Comparison of ENCODE assay signal across 12 cellular contexts in genomic region chr1:153734380-153735089, GRCh38. TPM values are rescaled to one million over a fixed set of nuclear protein-coding genes. Genes with fewer than 3 reads are reported as not detected.
A peak's percentile ranks its signal among the peaks of the same experiment; 100 is the strongest.
DNase-seq lines count a peak whose midpoint lies in the region; ATAC-seq and TF ChIP-seq lines count a peak whose summit lies in the region.
"Had no signal": no experiment of that assay in that cellular context is flagged by ENCODE, and none has a peak within 500 bp of the region (broad histone marks: within the 10 kb centered on the region; RNA-seq: fewer than 3 reads in every experiment).

No MANE protein-coding gene starts in this region.

- no peaks in the 10 kb centered on the region for H4K20me1 ChIP-seq in PC-3 (ENCODE audit: low read length)

- H3K4me2 ChIP-seq in PC-3 (ENCODE audit: low read length) = no peak overlapping the region
- H3K4me2 ChIP-seq: PC-9 had no signal

- BruUV-seq in PC-3 (replicated peaks; lab: Mats Ljungman, UMichigan) = no TSS peak

- no peaks in the 10 kb centered on the region for H3K9me3 ChIP-seq in PC-3 (ENCODE audit: low read length)
- H3K9me3 ChIP-seq in lung (ENCODE audit: control insufficient read depth in 2 of 2, insufficient read depth in 1 of 2, low read length in 1 of 2) = no peaks in the 10 kb centered on the region
- no peaks in the 10 kb centered on the region for H3K9me3 ChIP-seq in upper lobe of left lung
- H3K9me3 ChIP-seq: uterus had no signal

- peak in 1 of 4 donors; percentile 31 for TF ChIP-seq EP300 in upper lobe of left lung (IDR thresholded peaks at IDR 0.05)

- ATAC-seq in Right ventricle myocardium superior (ENCODE audit: poor library complexity) (peak; percentile 16), left cardiac atrium (no peak), PC-3 (no peak), lung (ENCODE audit: insufficient read depth, low FRiP score) (peak; percentile 23), upper lobe of left lung (ENCODE audit: low FRiP score in 2 of 2) (peak in 1 of 2 donors; percentile 56), GM21737 (IDR thresholded peaks at IDR 0.05; ENCODE audit: unreplicated experiment) (no peak)
- ATAC-seq: sciatic nerve had no signal

- intact Hi-C loops in Right ventricle myocardium superior (cut with DNase I) (no loop called here), left cardiac atrium (cut with DNase I) (loop anchor here in 1 of 2 donors (5.0 kb wide), 1 partner anchor 47 kb away; no protein-coding TSS in a partner anchor), PC-3 (cut with micrococcal nuclease) (loop anchor here (2.0 kb wide), 1 partner anchor 56 kb away; the partner anchor contains the start of gene NPR1)

- no peaks in the 10 kb centered on the region for H3K27me3 ChIP-seq in PC-3 (ENCODE audit: low read length)
- no peaks in the 10 kb centered on the region for H3K27me3 ChIP-seq in lung (ENCODE audit: control insufficient read depth, insufficient read depth)
- H3K27me3 ChIP-seq in upper lobe of left lung = no peaks in the 10 kb centered on the region
- H3K27me3 ChIP-seq: uterus had no signal

- no peak overlapping the region for H3K9ac ChIP-seq in PC-3 (ENCODE audit: low read length)

- POLR2A ChIA-PET in PC-3 (lab: Charles Lee; ENCODE audit: unreplicated experiment) = interaction anchor here (1.1 kb wide), 1 partner anchor 9 kb away, joined by 4 read pairs; no protein-coding TSS in a partner anchor

- H3K27ac ChIP-seq in PC-3 (ENCODE audit: low read length) (peak overlapping the region; percentile 91), lung (ENCODE audit: low read depth in 1 of 2, low read length in 1 of 2) (peak overlapping the region in 1 of 2 donors; percentile 86), upper lobe of left lung (peak overlapping the region; percentile 52 to 81 (median 57))
- H3K27ac ChIP-seq: PC-9, uterus had no signal

- no peak for TF ChIP-seq CTCF in PC-3 (conservative IDR thresholded peaks at IDR 0.05; ENCODE audit: low read depth, low read length)
- TF ChIP-seq CTCF in lung (IDR thresholded peaks at IDR 0.05; ENCODE audit: control extremely low read depth, extremely low read depth) = no peak
- TF ChIP-seq CTCF in upper lobe of left lung (IDR thresholded peaks at IDR 0.05) = no peak

- DNase-seq in Right ventricle myocardium superior (no peak), left cardiac atrium (no peak), PC-3 (no peak), lung (ENCODE audit: low spot score) (no peak), upper lobe of left lung (peak in 1 of 2 donors; percentile 45), kidney glomerular epithelial cell (lab: John Stamatoyannopoulos, UW) (no peak)
- no peak for DNase-seq in activated CD8-positive, alpha-beta memory T cell treated with anti-CD3 and anti-CD28 coated beads, Interleukin-2, amount 50 U/mL, for 4 hours
- DNase-seq: glutamatergic neuron, PC-9, uterus had no signal

- CTCF ChIA-PET in PC-3 (lab: Charles Lee) = interaction anchor here (1.5 kb wide), 1 partner anchor 63 kb away, joined by 3 read pairs; no protein-coding TSS in a partner anchor

- H3K79me2 ChIP-seq in PC-3 (ENCODE audit: low read length) = peaks cover 56% of the 10 kb centered on the region

- no peaks in the 10 kb centered on the region for H3K9me2 ChIP-seq in PC-3 (replicated peaks; ENCODE audit: low read length)

- no peak for TF ChIP-seq POLR2A in upper lobe of left lung (IDR thresholded peaks at IDR 0.05)

- H2AFZ ChIP-seq in PC-3 (ENCODE audit: low read length) = no peak overlapping the region
- H2AFZ ChIP-seq: PC-9 had no signal

- no peak overlapping the region for H3K4me3 ChIP-seq in PC-3 (ENCODE audit: low read length)
- H3K4me3 ChIP-seq in lung = no peak overlapping the region
- H3K4me3 ChIP-seq in upper lobe of left lung = no peak overlapping the region
- H3K4me3 ChIP-seq: PC-9, uterus had no signal

- WGBS in lung, 2 donors = 48 to 59% methylated on average over 3 of the region's 3 CpGs
- 41 to 44% methylated on average over 3 of the region's 3 CpGs for WGBS in upper lobe of left lung, 2 donors

- H3K36me3 ChIP-seq in PC-3 (ENCODE audit: low read depth, low read length) (no peaks in the 10 kb centered on the region; the same call in 1 of the 2 replicates), lung (ENCODE audit: control insufficient read depth in 2 of 2, insufficient read depth in 2 of 2, low read length in 2 of 2) (peaks cover 0 to 3% of the 10 kb centered on the region in 2 donors), upper lobe of left lung (peaks cover 0 to 9% (median 4%) of the 10 kb centered on the region in 4 donors)
- H3K36me3 ChIP-seq: uterus had no signal

- no peaks in the 10 kb centered on the region for H3F3A ChIP-seq in PC-3 (ENCODE audit: low read length, unreplicated experiment)

- H3K4me1 ChIP-seq in PC-3 (ENCODE audit: insufficient read depth, low read length) (peaks cover 40% of the 10 kb centered on the region), lung (ENCODE audit: control insufficient read depth in 2 of 2, insufficient read depth in 2 of 2, low read length in 2 of 2) (peaks cover 3 to 8% of the 10 kb centered on the region in 2 donors), upper lobe of left lung (peaks cover 18 to 39% (median 38%) of the 10 kb centered on the region in 4 donors)

RNA-seq across cellular contexts. Expression of gene INTS3, which starts 6.7 kb away (rescaled TPM):
- total RNA-seq in Right ventricle myocardium superior = 31.8 TPM
- 10 to 100 TPM; 28.2 to 34.1 TPM for total RNA-seq in left cardiac atrium
- 46.5 and 57.4 TPM in 2 replicates for total RNA-seq in PC-3 (2014; rRNA removed)
- 10 to 100 TPM; 63.5 to 70.4 TPM for total RNA-seq in lung
- 10 to 100 TPM; 31.3 to 38.6 TPM for polyA plus RNA-seq in lung
- 100 to 1,000 TPM in 1 of 6 donors, 10 to 100 TPM in 5; 58.2 to 159 (median 63.1) TPM for total RNA-seq in upper lobe of left lung

RNA-seq across cellular contexts. Expression of gene SLC27A3, which starts 40.7 kb away (rescaled TPM):
- total RNA-seq in Right ventricle myocardium superior (12.0 TPM), left cardiac atrium (10 to 100 TPM; 22.9 to 26.5 TPM), PC-3 (2014; rRNA removed) (6.3 and 9.2 TPM in 2 replicates), lung (100 to 1,000 TPM in 1 of 2 donors, 10 to 100 TPM in 1; 15.8 to 162 TPM), upper lobe of left lung (100 to 1,000 TPM in 5 of 6 donors, 10 to 100 TPM in 1; 92.8 to 272 (median 167) TPM)
- 100 to 1,000 TPM in 1 of 2 donors, 10 to 100 TPM in 1; 53.9 to 223 TPM for polyA plus RNA-seq in lung

RNA-seq across cellular contexts. Expression of gene NPR1, which starts 56.0 kb away (rescaled TPM):
- 10.0 TPM for total RNA-seq in Right ventricle myocardium superior
- total RNA-seq in left cardiac atrium = 10 to 100 TPM; 28.5 to 39.0 TPM
- 0.46 and 0.84 TPM in 2 replicates for total RNA-seq in PC-3 (2014; rRNA removed)
- 10 to 100 TPM; 16.7 to 98.9 TPM for total RNA-seq in lung
- polyA plus RNA-seq in lung = 10 to 100 TPM; 35.9 to 57.7 TPM
- total RNA-seq in upper lobe of left lung = 100 to 1,000 TPM in 1 of 6 donors, 10 to 100 TPM in 5; 32.5 to 101 (median 63.0) TPM

Comparison
In these comparisons a context has a peak if more than half of its experiments do, and no peak if none do; other contexts are left out.
1. ATAC-seq: peak in Right ventricle myocardium superior (single experiment) and lung (single experiment); none in left cardiac atrium (0 of 2), PC-3 (single experiment) and GM21737 (single experiment).